ENCODE assay signal across 9 cellular contexts in the genomic region with DNA sequence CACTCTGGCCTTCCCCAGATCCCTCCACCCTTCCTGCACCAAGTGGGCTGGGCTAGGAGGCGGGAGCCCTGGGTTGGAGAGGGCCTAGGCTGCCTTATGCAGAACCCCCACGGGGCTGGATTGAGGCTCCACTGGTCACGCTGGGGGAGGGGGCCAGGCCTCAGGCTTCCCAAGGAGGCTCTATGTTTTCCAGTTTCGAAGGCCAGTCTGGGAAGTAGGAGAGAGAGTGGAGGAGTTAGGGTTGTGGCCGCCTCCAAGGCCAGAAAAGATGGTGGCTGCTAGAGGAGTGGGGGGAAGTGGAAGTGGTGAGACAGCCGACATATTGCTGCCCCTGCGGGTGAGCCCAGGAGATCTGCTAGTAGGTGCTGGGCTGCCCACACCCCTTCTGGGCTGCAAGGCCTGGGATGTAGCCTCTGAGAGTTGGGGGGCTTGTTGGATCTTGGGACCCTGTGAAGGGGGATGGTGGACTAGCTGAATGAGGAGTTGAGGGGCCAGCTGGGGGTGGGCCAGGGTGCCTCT. TPM values are rescaled to one million over a fixed set of nuclear protein-coding genes. Genes with fewer than 3 reads are reported as not detected.
DNase-seq lines count a peak whose midpoint lies in the region; ATAC-seq, FAIRE-seq and TF ChIP-seq lines count a peak whose summit lies in the region.
"Had no signal": no experiment of that assay in that cellular context is flagged by ENCODE, and none has a peak within 500 bp of the region (broad histone marks: within the 10 kb centered on the region; RNA-seq: fewer than 3 reads in every experiment).

No MANE protein-coding gene starts in this region.

- H3K27me3 ChIP-seq in OCI-LY3 (ENCODE audit: low read depth, low read length), result no peaks in the 10 kb centered on the region
- H3K27me3 ChIP-seq in keratinocyte (ENCODE audit: control insufficient read depth, extremely low read depth, insufficient read depth, low read length), result no peaks in the 10 kb centered on the region

- peak overlapping the region; percentile 94 to 100 (median 98) for H3K4me3 Mint-ChIP-seq in brain
- H3K4me3 Mint-ChIP-seq in stimulated activated naive CD8-positive, alpha-beta T cell treated with anti-CD3 and anti-CD28 coated beads, Interleukin-15, amount 100 ng/mL, for 72 hours, result peak overlapping the region; percentile 88 to 97

- H3K27ac Mint-ChIP-seq in brain, result peak overlapping the region; percentile 96 to 99 (median 97)
- peak overlapping the region; percentile 96 to 97 for H3K27ac Mint-ChIP-seq in stimulated activated naive CD8-positive, alpha-beta T cell treated with anti-CD3 and anti-CD28 coated beads, Interleukin-15, amount 100 ng/mL, for 72 hours

- H3K4me2 ChIP-seq in OCI-LY3 (ENCODE audit: low read length) (peak overlapping the region; percentile 96), keratinocyte (ENCODE audit: control insufficient read depth, extremely low read depth, insufficient read depth, low read depth, low read length) (peak overlapping the region; percentile 98)

- no peak for ATAC-seq in stimulated activated naive CD8-positive, alpha-beta T cell treated with anti-CD3 and anti-CD28 coated beads, Interleukin-15, amount 100 ng/mL, for 72 hours
- no peak for ATAC-seq in HG03521 (IDR thresholded peaks at IDR 0.05; ENCODE audit: unreplicated experiment)
- ATAC-seq in GM18870 (IDR thresholded peaks at IDR 0.05; ENCODE audit: unreplicated experiment), result no peak

- peaks cover 16% of the 10 kb centered on the region for H3K36me3 ChIP-seq in OCI-LY3 (replicated peaks; ENCODE audit: low read depth, low read length)
- H3K36me3 ChIP-seq in keratinocyte (ENCODE audit: control insufficient read depth in 2 of 2, extremely low read depth in 1 of 2, insufficient read depth in 2 of 2, low read length in 2 of 2), result peaks cover 8 to 11% of the 10 kb centered on the region in 2 experiments

- FAIRE-seq in GM19239 (lab: Jason Lieb, UNC) (peak; percentile 92), keratinocyte (lab: Jason Lieb, UNC) (peak; percentile 77)

- H3K36me3 Mint-ChIP-seq in brain, result no peaks in the 10 kb centered on the region

- peaks cover 16% of the 10 kb centered on the region for H3K27me3 Mint-ChIP-seq in brain
- H3K27me3 Mint-ChIP-seq in stimulated activated naive CD8-positive, alpha-beta T cell treated with anti-CD3 and anti-CD28 coated beads, Interleukin-15, amount 100 ng/mL, for 72 hours, result no peaks in the 10 kb centered on the region

- H3K9ac ChIP-seq in OCI-LY3 (ENCODE audit: low read length), result peak overlapping the region; percentile 89
- H3K9ac ChIP-seq in keratinocyte (ENCODE audit: control insufficient read depth, extremely low read depth, insufficient read depth, low read length), result peak overlapping the region; percentile 88

- H3K9me3 Mint-ChIP-seq in brain, result no peaks in the 10 kb centered on the region
- no peaks in the 10 kb centered on the region for H3K9me3 Mint-ChIP-seq in stimulated activated naive CD8-positive, alpha-beta T cell treated with anti-CD3 and anti-CD28 coated beads, Interleukin-15, amount 100 ng/mL, for 72 hours

- H3K4me1 Mint-ChIP-seq in brain, result peaks cover 85% of the 10 kb centered on the region
- peaks cover 70% of the 10 kb centered on the region for H3K4me1 Mint-ChIP-seq in stimulated activated naive CD8-positive, alpha-beta T cell treated with anti-CD3 and anti-CD28 coated beads, Interleukin-15, amount 100 ng/mL, for 72 hours

- DNase-seq in GM19239 (ENCODE audit: insufficient read length, low spot score) (no peak), keratinocyte (ENCODE audit: low read depth, low spot score) (no peak), H4 (ENCODE audit: low spot score) (no peak)
- DNase-seq in stimulated activated naive CD8-positive, alpha-beta T cell treated with anti-CD3 and anti-CD28 coated beads, Interleukin-15, amount 100 ng/mL, for 72 hours, result peak; percentile 39 to 45

- H4K20me1 ChIP-seq in OCI-LY3 (ENCODE audit: insufficient read depth, low read length) (peaks cover 39% of the 10 kb centered on the region), keratinocyte (ENCODE audit: control insufficient read depth, extremely low read depth, insufficient read depth, low read length) (peaks cover 14% of the 10 kb centered on the region)

- TF ChIP-seq CTCF in OCI-LY3 (IDR thresholded peaks at IDR 0.05; ENCODE audit: low read depth, low read length) (no peak), brain (conservative IDR thresholded peaks at IDR 0.05) (no peak), keratinocyte (optimal IDR thresholded peaks at IDR 0.05 in 1 of 3, IDR thresholded peaks at IDR 0.05 in 1 of 3, conservative IDR thresholded peaks at IDR 0.05 in 1 of 3; ENCODE audit: extremely low read depth in 1 of 3, insufficient read depth in 2 of 3, low read length in 3 of 3) (no peak)

- H3K27ac ChIP-seq in OCI-LY3 (ENCODE audit: low read length) (peak overlapping the region; percentile 71), keratinocyte (ENCODE audit: control insufficient read depth, insufficient read depth, low read length) (peak overlapping the region; percentile 76)

- dilution Hi-C loops in keratinocyte (cut with MboI; ENCODE audit: extremely low pct_ligation_motif_present, low sequenced_read_pairs), result no loop called here

- H3K79me2 ChIP-seq in OCI-LY3 (ENCODE audit: low read length) (peaks cover 60% of the 10 kb centered on the region), keratinocyte (ENCODE audit: control insufficient read depth, insufficient read depth, low read length) (peaks cover 60% of the 10 kb centered on the region)

- H3K4me3 ChIP-seq in OCI-LY3 (ENCODE audit: low read length) (peak overlapping the region; percentile 90), keratinocyte (ENCODE audit: control insufficient read depth in 2 of 3, extremely low read depth in 1 of 3, insufficient read depth in 2 of 3, low read depth in 1 of 3, low read length in 3 of 3) (peak overlapping the region; percentile 76 to 98 (median 97))

- H3K9me1 ChIP-seq in keratinocyte (ENCODE audit: control insufficient read depth, extremely low read depth, insufficient read depth, low read length), result peaks cover 3% of the 10 kb centered on the region

- H3K9me3 ChIP-seq in OCI-LY3 (ENCODE audit: insufficient read depth, low read length) (no peaks in the 10 kb centered on the region), keratinocyte (ENCODE audit: control insufficient read depth, low read depth, low read length) (no peaks in the 10 kb centered on the region)

- no peak overlapping the region for H2AFZ ChIP-seq in OCI-LY3 (ENCODE audit: low read depth, low read length)
- no peak overlapping the region for H2AFZ ChIP-seq in keratinocyte (ENCODE audit: control insufficient read depth, low read length)

- H3K4me1 ChIP-seq in OCI-LY3 (ENCODE audit: low read length), result peaks cover 36% of the 10 kb centered on the region
- peaks cover 31% of the 10 kb centered on the region for H3K4me1 ChIP-seq in keratinocyte (ENCODE audit: control insufficient read depth, extremely low read depth, insufficient read depth, low read length)

RNA-seq across cellular contexts. Expression of a gene that starts 1.2 kb away (rescaled TPM):
- polyA plus RNA-seq in brain (ENCODE audit: insufficient read depth, low read depth, low replicate concordance), result 348 TPM
- 268 to 419 TPM (median 341 TPM) in 3 replicates for polyA plus RNA-seq in keratinocyte
- 90.9 TPM for polyA plus RNA-seq in keratinocyte (2011; ENCODE audit: low read depth)
- polyA plus RNA-seq in keratinocyte (2011; cell fraction: cytosol; rRNA removed), result 360 and 497 TPM in 2 replicates
- 163 and 215 TPM in 2 replicates for polyA plus RNA-seq in keratinocyte (2011; cell fraction: nucleus; rRNA removed)
- polyA plus RNA-seq in keratinocyte (2012; ENCODE audit: low replicate concordance), result 96.9 and 241 TPM in 2 replicates
- 357 to 545 TPM (median 495 TPM) in 3 replicates for polyA minus RNA-seq in keratinocyte
- polyA minus RNA-seq in keratinocyte (2011; cell fraction: cytosol; rRNA and poly(A)+ RNA removed), result 236 TPM
- 63.3 and 89.7 TPM in 2 replicates for polyA minus RNA-seq in keratinocyte (2011; cell fraction: nucleus; rRNA and poly(A)+ RNA removed)
- total RNA-seq in H4 (2014; rRNA removed; shearing (Covaris generic)), result 127 and 141 TPM in 2 replicates

RNA-seq across cellular contexts. Expression of a gene that starts 31.8 kb away (rescaled TPM):
- polyA plus RNA-seq in brain (ENCODE audit: insufficient read depth, low read depth, low replicate concordance), result 60.5 TPM
- polyA plus RNA-seq in keratinocyte, result 0.33 to 0.81 TPM (median 0.58 TPM) in 3 replicates
- polyA plus RNA-seq in keratinocyte (2011; ENCODE audit: low read depth), result 1.2 TPM
- polyA plus RNA-seq in keratinocyte (2011; cell fraction: cytosol; rRNA removed), result 0.23 and 0.26 TPM in 2 replicates
- 2.5 and 3.3 TPM in 2 replicates for polyA plus RNA-seq in keratinocyte (2011; cell fraction: nucleus; rRNA removed)
- polyA plus RNA-seq in keratinocyte (2012; ENCODE audit: low replicate concordance), result 0.52 and 0.86 TPM in 2 replicates
- polyA minus RNA-seq in keratinocyte, result 0.29 to 0.33 TPM (median 0.30 TPM) in 3 replicates
- polyA minus RNA-seq in keratinocyte (2011; cell fraction: cytosol; rRNA and poly(A)+ RNA removed), result 8.8 TPM
- polyA minus RNA-seq in keratinocyte (2011; cell fraction: nucleus; rRNA and poly(A)+ RNA removed), result 2.9 and 3.7 TPM in 2 replicates
- 5.9 and 8.9 TPM in 2 replicates for total RNA-seq in H4 (2014; rRNA removed; shearing (Covaris generic))

RNA-seq across cellular contexts. Expression of a gene that starts 32.1 kb away (rescaled TPM):
- 18.3 TPM for polyA plus RNA-seq in brain (ENCODE audit: insufficient read depth, low read depth, low replicate concordance)
- not detected in 3 replicates for polyA plus RNA-seq in keratinocyte
- 0.22 TPM for polyA plus RNA-seq in keratinocyte (2011; ENCODE audit: low read depth)
- 0.02 and 0.12 TPM in 2 replicates for polyA plus RNA-seq in keratinocyte (2011; cell fraction: cytosol; rRNA removed)
- 0.12 and 0.36 TPM in 2 replicates for polyA plus RNA-seq in keratinocyte (2011; cell fraction: nucleus; rRNA removed)
- 0.39 TPM in 1 of 2 replicates, not detected in the other for polyA plus RNA-seq in keratinocyte (2012; ENCODE audit: low replicate concordance)
- not detected in 3 replicates for polyA minus RNA-seq in keratinocyte
- not detected for polyA minus RNA-seq in keratinocyte (2011; cell fraction: cytosol; rRNA and poly(A)+ RNA removed)
- polyA minus RNA-seq in keratinocyte (2011; cell fraction: nucleus; rRNA and poly(A)+ RNA removed), result 0.32 TPM in 1 of 2 replicates, not detected in the other
- total RNA-seq in H4 (2014; rRNA removed; shearing (Covaris generic)), result not detected in 2 replicates
- total RNA-seq: subcutaneous adipose tissue had no signal

RNA-seq across cellular contexts. Expression of a gene that starts 41.7 kb away (rescaled TPM):
- polyA plus RNA-seq in brain (ENCODE audit: insufficient read depth, low read depth, low replicate concordance), result 0.51 TPM
- polyA plus RNA-seq in keratinocyte, result not detected in 3 replicates
- polyA plus RNA-seq in keratinocyte (2011; ENCODE audit: low read depth), result not detected
- not detected in 2 replicates for polyA plus RNA-seq in keratinocyte (2011; cell fraction: cytosol; rRNA removed)
- 0.17 TPM in 1 of 2 replicates, not detected in the other for polyA plus RNA-seq in keratinocyte (2011; cell fraction: nucleus; rRNA removed)
- not detected in 2 replicates for polyA plus RNA-seq in keratinocyte (2012; ENCODE audit: low replicate concordance)
- not detected in 3 replicates for polyA minus RNA-seq in keratinocyte
- polyA minus RNA-seq in keratinocyte (2011; cell fraction: cytosol; rRNA and poly(A)+ RNA removed), result not detected
- not detected in 2 replicates for polyA minus RNA-seq in keratinocyte (2011; cell fraction: nucleus; rRNA and poly(A)+ RNA removed)
- not detected in 2 replicates for total RNA-seq in H4 (2014; rRNA removed; shearing (Covaris generic))
- total RNA-seq: subcutaneous adipose tissue had no signal

RNA-seq across cellular contexts. Expression of a gene that starts 45.8 kb away (rescaled TPM):
- polyA plus RNA-seq in brain (ENCODE audit: insufficient read depth, low read depth, low replicate concordance), result 0.59 TPM
- polyA plus RNA-seq in keratinocyte, result 0.05 to 0.12 TPM in 2 of 3 replicates, not detected in the other
- not detected for polyA plus RNA-seq in keratinocyte (2011; ENCODE audit: low read depth)
- polyA plus RNA-seq in keratinocyte (2011; cell fraction: cytosol; rRNA removed), result not detected in 2 replicates
- 0.40 and 0.56 TPM in 2 replicates for polyA plus RNA-seq in keratinocyte (2011; cell fraction: nucleus; rRNA removed)
- not detected in 2 replicates for polyA plus RNA-seq in keratinocyte (2012; ENCODE audit: low replicate concordance)
- 0.13 to 0.86 TPM in 2 of 3 replicates, not detected in the other for polyA minus RNA-seq in keratinocyte
- polyA minus RNA-seq in keratinocyte (2011; cell fraction: cytosol; rRNA and poly(A)+ RNA removed), result not detected
- polyA minus RNA-seq in keratinocyte (2011; cell fraction: nucleus; rRNA and poly(A)+ RNA removed), result 0.32 and 0.47 TPM in 2 replicates
- total RNA-seq in H4 (2014; rRNA removed; shearing (Covaris generic)), result not detected in 2 replicates
- total RNA-seq: subcutaneous adipose tissue had no signal

Comparison
In these comparisons a context has a peak if more than half of its experiments do, and no peak if none do; other contexts are left out.
1. DNase-seq: peak in stimulated activated naive CD8-positive, alpha-beta T cell treated with anti-CD3 and anti-CD28 coated beads, Interleukin-15, amount 100 ng/mL, for 72 hours (2 of 2); none in GM19239 (single experiment), keratinocyte (single experiment) and H4 (single experiment).
2. RNA of a gene that starts 31.8 kb away (polyA plus RNA-seq): 60.5 TPM in brain (single experiment); 0.23 to 3.3 TPM in keratinocyte; every median in the first group is over 10 times any median in the second.
3. RNA of a gene that starts 32.1 kb away (polyA plus RNA-seq): 18.3 TPM in brain (single experiment); 0.02 to 0.39 TPM in keratinocyte; every median in the first group is over 10 times any median in the second.